Comparison of ENCODE assay signal across 18 cellular contexts in genomic region chr1:28021064-28021463, GRCh38.
DNase-seq lines count a peak whose midpoint lies in the region; ATAC-seq and TF ChIP-seq lines count a peak whose summit lies in the region.
"Had no signal": no experiment of that assay in that cellular context is flagged by ENCODE, and none has a peak within 500 bp of the region (broad histone marks: within the 10 kb centered on the region; RNA-seq: fewer than 3 reads in every experiment).

No MANE protein-coding gene starts in this region.

- H3K9me3 ChIP-seq in CD4-positive, alpha-beta T cell (ENCODE audit: control insufficient read depth, low read length) = no peaks in the 10 kb centered on the region
- no peaks in the 10 kb centered on the region for H3K9me3 ChIP-seq in adrenal gland (replicated peaks in 1 of 3)
- H3K9me3 ChIP-seq: colonic mucosa, Peyer's patch had no signal

- no peaks in the 10 kb centered on the region for H3K4me1 ChIP-seq in adrenal gland (replicated peaks in 1 of 2)
- H3K4me1 ChIP-seq: colonic mucosa, Peyer's patch had no signal

- H3K27ac Mint-ChIP-seq in CD4-positive, alpha-beta T cell = peak overlapping the region; percentile 38
- H3K27ac Mint-ChIP-seq in HFFc6 = peak overlapping the region; percentile 7

- no peak for ATAC-seq in CD4-positive, alpha-beta T cell (ENCODE audit: poor library complexity)
- ATAC-seq in GM18858 (IDR thresholded peaks at IDR 0.05; ENCODE audit: unreplicated experiment) (no peak), GM21447 (IDR thresholded peaks at IDR 0.05; ENCODE audit: unreplicated experiment) (no peak)
- ATAC-seq: naive thymus-derived CD8-positive, alpha-beta T cell had no signal

- no peaks in the 10 kb centered on the region for H3K27me3 ChIP-seq in CD4-positive, alpha-beta T cell (ENCODE audit: control insufficient read depth, insufficient read depth, low read length)
- no peaks in the 10 kb centered on the region for H3K27me3 ChIP-seq in adrenal gland
- H3K27me3 ChIP-seq: colonic mucosa, Peyer's patch had no signal

- H3K27ac ChIP-seq in CD4-positive, alpha-beta T cell (ENCODE audit: low read depth, low read length) = no peak overlapping the region
- H3K27ac ChIP-seq in adrenal gland = no peak overlapping the region
- H3K27ac ChIP-seq: colonic mucosa, Peyer's patch had no signal

- no peaks in the 10 kb centered on the region for H3K27me3 Mint-ChIP-seq in CD4-positive, alpha-beta T cell
- peaks cover 1% of the 10 kb centered on the region; the same call in 1 of the 2 replicates for H3K27me3 Mint-ChIP-seq in HFFc6 (ENCODE audit: insufficient read depth)
- H3K27me3 Mint-ChIP-seq: naive thymus-derived CD8-positive, alpha-beta T cell had no signal

- no peak for TF ChIP-seq CTCF in CD4-positive, alpha-beta T cell (IDR thresholded peaks at IDR 0.05)
- no peak for TF ChIP-seq CTCF in HFFc6 (IDR thresholded peaks at IDR 0.05)
- TF ChIP-seq CTCF in fibroblast of pulmonary artery (IDR thresholded peaks at IDR 0.05; ENCODE audit: low read length, missing control alignments) = no peak
- TF ChIP-seq CTCF in adrenal gland (IDR thresholded peaks at IDR 0.05) = no peak

- peaks cover 4% of the 10 kb centered on the region for H3K4me1 Mint-ChIP-seq in CD4-positive, alpha-beta T cell (ENCODE audit: low read depth)
- peaks cover 30% of the 10 kb centered on the region for H3K4me1 Mint-ChIP-seq in HFFc6 (ENCODE audit: low read depth)

- no peak overlapping the region for H3K4me3 Mint-ChIP-seq in CD4-positive, alpha-beta T cell
- H3K4me3 Mint-ChIP-seq in HFFc6 = no peak overlapping the region
- H3K4me3 Mint-ChIP-seq: naive thymus-derived CD8-positive, alpha-beta T cell had no signal

- H3K36me3 Mint-ChIP-seq in CD4-positive, alpha-beta T cell (ENCODE audit: low read depth) = peaks cover 51% of the 10 kb centered on the region
- peaks cover 42% of the 10 kb centered on the region for H3K36me3 Mint-ChIP-seq in HFFc6 (ENCODE audit: low read depth)

- intact Hi-C loops in CD4-positive, alpha-beta T cell (cut with DNase I, micrococcal nuclease) = no loop called here
- intact Hi-C loops in adrenal gland (cut with DNase I) = no loop called here

- DNase-seq in CD4-positive, alpha-beta T cell = no peak
- no peak for DNase-seq in HFFc6
- DNase-seq in OCI-M2 (lab: John Stamatoyannopoulos, UW; ENCODE audit: unreplicated experiment) = peak; percentile 3
- DNase-seq in fibroblast of pulmonary artery (ENCODE audit: low read depth) = peak; percentile 42
- no peak for DNase-seq in adrenal gland
- no peak for DNase-seq in activated CD4-positive, alpha-beta T cell treated with anti-CD3 and anti-CD28 coated beads, Interleukin-2, amount 50 U/mL, for 48 hours
- DNase-seq: activated effector memory CD4-positive, alpha-beta T cell treated with anti-CD3 and anti-CD28 coated beads, Interleukin-2, amount 50 U/mL, for 16 hours; anterior cingulate cortex; Calu3; colonic mucosa; erythroblast; GOT3; naive thymus-derived CD8-positive, alpha-beta T cell; NCI-H1930; NCI-H510A; Peyer's patch had no signal

- no peak for TF ChIP-seq POLR2A in adrenal gland (IDR thresholded peaks at IDR 0.05)

- H3K4me3 ChIP-seq in fibroblast of pulmonary artery (replicated peaks; ENCODE audit: low read depth, low read length) = no peak overlapping the region
- no peak overlapping the region for H3K4me3 ChIP-seq in adrenal gland
- H3K4me3 ChIP-seq: colonic mucosa, Peyer's patch had no signal

- POLR2A ChIA-PET in CD4-positive, alpha-beta T cell (lab: Charles Lee) = no interaction called here

- peaks cover 0 to 3% of the 10 kb centered on the region in 2 donors for H3K36me3 ChIP-seq in adrenal gland (replicated peaks in 1 of 2)
- H3K36me3 ChIP-seq: colonic mucosa had no signal

- CTCF ChIA-PET in CD4-positive, alpha-beta T cell (lab: Charles Lee) = no interaction called here

- H3K9me3 Mint-ChIP-seq in CD4-positive, alpha-beta T cell = no peaks in the 10 kb centered on the region
- no peaks in the 10 kb centered on the region; the same call in 1 of the 2 replicates for H3K9me3 Mint-ChIP-seq in HFFc6
- H3K9me3 Mint-ChIP-seq: naive thymus-derived CD8-positive, alpha-beta T cell had no signal

- 75 to 86% (median 81%) methylated on average over 2 of the region's 2 CpGs for WGBS in adrenal gland, 4 donors

Comparison
In these comparisons a context has a peak if more than half of its experiments do, and no peak if none do; other contexts are left out.
1. DNase-seq: peak in OCI-M2 (single experiment) and fibroblast of pulmonary artery (single experiment); none in CD4-positive, alpha-beta T cell (0 of 10), HFFc6 (single experiment), adrenal gland (0 of 7) and activated CD4-positive, alpha-beta T cell treated with anti-CD3 and anti-CD28 coated beads, Interleukin-2, amount 50 U/mL, for 48 hours (0 of 2).